In genomic region chr3:177883957-177884356, GRCh38 we compare ENCODE assay signal across 23 cellular contexts.
DNase-seq lines count a peak whose midpoint lies in the region; ATAC-seq and TF ChIP-seq lines count a peak whose summit lies in the region.
"Had no signal": no experiment of that assay in that cellular context is flagged by ENCODE, and none has a peak within 500 bp of the region (broad histone marks: within the 10 kb centered on the region; RNA-seq: fewer than 3 reads in every experiment).

No MANE protein-coding gene starts in this region.

- intact Hi-C loops in activated CD8-positive, alpha-beta T cell treated with anti-CD3 and anti-CD28 coated beads for 36 hours (cut with micrococcal nuclease) = no loop called here
- intact Hi-C loops in heart right ventricle (cut with DNase I) = no loop called here

- no peaks in the 10 kb centered on the region for H3K27me3 ChIP-seq in heart right ventricle
- H3K27me3 ChIP-seq: esophagus squamous epithelium, gastroesophageal sphincter, upper lobe of right lung had no signal

- no peaks in the 10 kb centered on the region for H3K36me3 ChIP-seq in heart right ventricle
- H3K36me3 ChIP-seq: esophagus squamous epithelium, gastroesophageal sphincter, upper lobe of right lung had no signal

- H3K9me3 ChIP-seq in heart right ventricle = no peaks in the 10 kb centered on the region
- H3K9me3 ChIP-seq: esophagus squamous epithelium, gastroesophageal sphincter, upper lobe of right lung had no signal

- no peaks in the 10 kb centered on the region for H3K27me3 Mint-ChIP-seq in activated CD8-positive, alpha-beta T cell treated with anti-CD3 and anti-CD28 coated beads for 36 hours
- H3K27me3 Mint-ChIP-seq in activated CD8-positive, alpha-beta T cell treated with anti-CD3 and anti-CD28 coated beads, Interleukin-2, amount 10 ng/mL, durations not matched to agents 7 days and 5 days (ENCODE audit: low read depth) = no peaks in the 10 kb centered on the region
- H3K27me3 Mint-ChIP-seq in activated T-helper 17 cell treated with anti-CD3 and anti-CD28 coated beads, Interleukin-2, amount 50 U/mL, for 72 hours = peaks cover 3% of the 10 kb centered on the region
- H3K27me3 Mint-ChIP-seq: activated naive CD8-positive, alpha-beta T cell; effector memory CD8-positive, alpha-beta T cell; T-cell had no signal

- H3K4me1 Mint-ChIP-seq in activated CD8-positive, alpha-beta T cell treated with anti-CD3 and anti-CD28 coated beads for 36 hours (ENCODE audit: low read depth) = peaks cover 20% of the 10 kb centered on the region
- H3K4me1 Mint-ChIP-seq in activated CD8-positive, alpha-beta T cell treated with anti-CD3 and anti-CD28 coated beads, Interleukin-2, amount 10 ng/mL, durations not matched to agents 7 days and 5 days (ENCODE audit: low read depth) = peaks cover 6% of the 10 kb centered on the region
- peaks cover 11% of the 10 kb centered on the region for H3K4me1 Mint-ChIP-seq in activated T-helper 17 cell treated with anti-CD3 and anti-CD28 coated beads, Interleukin-2, amount 50 U/mL, for 72 hours

- peak; percentile 47 for ATAC-seq in activated CD8-positive, alpha-beta T cell treated with anti-CD3 and anti-CD28 coated beads for 36 hours
- no peak for ATAC-seq in activated CD8-positive, alpha-beta T cell treated with anti-CD3 and anti-CD28 coated beads, Interleukin-2, amount 10 ng/mL, durations not matched to agents 7 days and 5 days
- ATAC-seq in HG03025 (IDR thresholded peaks at IDR 0.05; ENCODE audit: low FRiP score, unreplicated experiment) (peak; percentile 63), heart right ventricle (no peak), GM21825 (IDR thresholded peaks at IDR 0.05; ENCODE audit: unreplicated experiment) (no peak)
- ATAC-seq in activated T-helper 17 cell treated with anti-CD3 and anti-CD28 coated beads, Interleukin-2, amount 50 U/mL, for 72 hours (replicated peaks) = peak; percentile 75
- ATAC-seq: effector memory CD8-positive, alpha-beta T cell; gastroesophageal sphincter; PC-3; T-cell; upper lobe of right lung had no signal

- no peaks in the 10 kb centered on the region for H3K36me3 Mint-ChIP-seq in activated CD8-positive, alpha-beta T cell treated with anti-CD3 and anti-CD28 coated beads for 36 hours (ENCODE audit: low read depth)
- no peaks in the 10 kb centered on the region for H3K36me3 Mint-ChIP-seq in activated CD8-positive, alpha-beta T cell treated with anti-CD3 and anti-CD28 coated beads, Interleukin-2, amount 10 ng/mL, durations not matched to agents 7 days and 5 days (ENCODE audit: low read depth)
- no peaks in the 10 kb centered on the region for H3K36me3 Mint-ChIP-seq in activated T-helper 17 cell treated with anti-CD3 and anti-CD28 coated beads, Interleukin-2, amount 50 U/mL, for 72 hours (ENCODE audit: low read depth)
- H3K36me3 Mint-ChIP-seq: T-cell had no signal

- no peak for DNase-seq in activated CD8-positive, alpha-beta T cell treated with anti-CD3 and anti-CD28 coated beads for 36 hours
- DNase-seq in activated CD8-positive, alpha-beta T cell treated with anti-CD3 and anti-CD28 coated beads, Interleukin-2, amount 10 ng/mL, durations not matched to agents 7 days and 5 days = no peak
- DNase-seq in NCI-H2107 treated with DMSO at 0.1 percent for 48 hours (lab: John Stamatoyannopoulos, UW; ENCODE audit: unreplicated experiment) (no peak), heart right ventricle (no peak), EL (no peak)
- DNase-seq: activated T-cell treated with anti-CD3 and anti-CD28 coated beads, Interleukin-2, amount 50 U/mL, for 72 hours; effector memory CD8-positive, alpha-beta T cell; esophagus squamous epithelium; HCEC 1CT; NCI-H1694; NCI-H2227 treated with DMSO at 0.1 percent for 48 hours; NCI-H82; occipital lobe; PC-3; SIG-M5; stimulated activated CD4-positive, alpha-beta T cell treated with anti-CD3 and anti-CD28 coated beads, Interleukin-4, amount 100 ng/mL, for 1 hour; T-cell; upper lobe of right lung had no signal

- H3K9me3 Mint-ChIP-seq in activated CD8-positive, alpha-beta T cell treated with anti-CD3 and anti-CD28 coated beads for 36 hours = peaks cover 2% of the 10 kb centered on the region
- no peaks in the 10 kb centered on the region for H3K9me3 Mint-ChIP-seq in activated CD8-positive, alpha-beta T cell treated with anti-CD3 and anti-CD28 coated beads, Interleukin-2, amount 10 ng/mL, durations not matched to agents 7 days and 5 days (ENCODE audit: insufficient read depth)
- no peaks in the 10 kb centered on the region for H3K9me3 Mint-ChIP-seq in activated T-helper 17 cell treated with anti-CD3 and anti-CD28 coated beads, Interleukin-2, amount 50 U/mL, for 72 hours
- H3K9me3 Mint-ChIP-seq: effector memory CD8-positive, alpha-beta T cell had no signal

- no peak overlapping the region for H3K27ac ChIP-seq in heart right ventricle
- H3K27ac ChIP-seq: esophagus squamous epithelium, gastroesophageal sphincter, upper lobe of right lung had no signal

- WGBS in heart right ventricle, 2 donors = 74 to 91% methylated on average over 1 of the region's 1 CpG

- POLR2A ChIA-PET in activated CD8-positive, alpha-beta T cell treated with anti-CD3 and anti-CD28 coated beads for 36 hours (lab: Charles Lee) = interaction anchor here (0.7 kb wide), 1 partner anchor 1009 kb away, joined by 3 read pairs; no protein-coding TSS in a partner anchor
- POLR2A ChIA-PET in activated CD8-positive, alpha-beta T cell treated with anti-CD3 and anti-CD28 coated beads, Interleukin-2, amount 10 ng/mL, durations not matched to agents 7 days and 5 days (lab: Charles Lee) = no interaction called here

- CTCF ChIA-PET in activated CD8-positive, alpha-beta T cell treated with anti-CD3 and anti-CD28 coated beads for 36 hours (lab: Charles Lee) = no interaction called here
- CTCF ChIA-PET in activated CD8-positive, alpha-beta T cell treated with anti-CD3 and anti-CD28 coated beads, Interleukin-2, amount 10 ng/mL, durations not matched to agents 7 days and 5 days (lab: Charles Lee) = interaction anchor here (0.6 to 0.7 kb wide), 2 partner anchors 182 to 1270 kb away, joined by 3 to 4 read pairs; no protein-coding TSS in a partner anchor

- peak overlapping the region; percentile 52 for H3K27ac Mint-ChIP-seq in activated CD8-positive, alpha-beta T cell treated with anti-CD3 and anti-CD28 coated beads for 36 hours
- no peak overlapping the region for H3K27ac Mint-ChIP-seq in activated CD8-positive, alpha-beta T cell treated with anti-CD3 and anti-CD28 coated beads, Interleukin-2, amount 10 ng/mL, durations not matched to agents 7 days and 5 days
- H3K27ac Mint-ChIP-seq in activated T-helper 17 cell treated with anti-CD3 and anti-CD28 coated beads, Interleukin-2, amount 50 U/mL, for 72 hours = no peak overlapping the region
- H3K27ac Mint-ChIP-seq: activated naive CD8-positive, alpha-beta T cell; activated T-cell treated with anti-CD3 and anti-CD28 coated beads, Interleukin-2, amount 50 U/mL, for 72 hours; effector memory CD8-positive, alpha-beta T cell had no signal

- peaks cover 0 to 10% (median 0%) of the 10 kb centered on the region in 9 donors for H3K4me1 ChIP-seq in heart right ventricle
- H3K4me1 ChIP-seq: esophagus squamous epithelium, upper lobe of right lung had no signal

- TF ChIP-seq CTCF in activated CD8-positive, alpha-beta T cell treated with anti-CD3 and anti-CD28 coated beads for 36 hours (IDR thresholded peaks at IDR 0.05) = no peak
- no peak for TF ChIP-seq CTCF in heart right ventricle (IDR thresholded peaks at IDR 0.05)

- H3K4me3 ChIP-seq in heart right ventricle = no peak overlapping the region
- H3K4me3 ChIP-seq: esophagus squamous epithelium, gastroesophageal sphincter, upper lobe of right lung had no signal

- H3K4me3 Mint-ChIP-seq in activated CD8-positive, alpha-beta T cell treated with anti-CD3 and anti-CD28 coated beads for 36 hours = no peak overlapping the region
- no peak overlapping the region for H3K4me3 Mint-ChIP-seq in activated CD8-positive, alpha-beta T cell treated with anti-CD3 and anti-CD28 coated beads, Interleukin-2, amount 10 ng/mL, durations not matched to agents 7 days and 5 days
- no peak overlapping the region for H3K4me3 Mint-ChIP-seq in activated T-helper 17 cell treated with anti-CD3 and anti-CD28 coated beads, Interleukin-2, amount 50 U/mL, for 72 hours
- H3K4me3 Mint-ChIP-seq: activated naive CD8-positive, alpha-beta T cell; activated T-cell treated with anti-CD3 and anti-CD28 coated beads, Interleukin-2, amount 50 U/mL, for 72 hours; effector memory CD8-positive, alpha-beta T cell; T-cell had no signal

Comparison
In these comparisons a context has a peak if more than half of its experiments do, and no peak if none do; other contexts are left out.
1. ATAC-seq: peak in activated CD8-positive, alpha-beta T cell treated with anti-CD3 and anti-CD28 coated beads for 36 hours (single experiment), HG03025 (single experiment) and activated T-helper 17 cell treated with anti-CD3 and anti-CD28 coated beads, Interleukin-2, amount 50 U/mL, for 72 hours (single experiment); none in activated CD8-positive, alpha-beta T cell treated with anti-CD3 and anti-CD28 coated beads, Interleukin-2, amount 10 ng/mL, durations not matched to agents 7 days and 5 days (single experiment), heart right ventricle (0 of 8) and GM21825 (single experiment).